In genomic region chr4:118745357-118745756, GRCh38 we compare ENCODE assay signal across 17 cellular contexts.
A peak's percentile ranks its signal among the peaks of the same experiment; 100 is the strongest.
DNase-seq lines count a peak whose midpoint lies in the region; ATAC-seq and TF ChIP-seq lines count a peak whose summit lies in the region.
"Had no signal": no experiment of that assay in that cellular context is flagged by ENCODE, and none has a peak within 500 bp of the region (broad histone marks: within the 10 kb centered on the region; RNA-seq: fewer than 3 reads in every experiment).

No MANE protein-coding gene starts in this region.

- no peak overlapping the region for H3K4me2 ChIP-seq in GM23248 (ENCODE audit: unreplicated experiment)
- H3K4me2 ChIP-seq in hepatocyte: no peak overlapping the region

- intact Hi-C loops in sciatic nerve (cut with DNase I): no loop called here

- H3K4me3 ChIP-seq in GM23248: no peak overlapping the region
- H3K4me3 ChIP-seq in adipocyte (ENCODE audit: low read length): no peak overlapping the region
- H3K4me3 ChIP-seq in hepatocyte: no peak overlapping the region
- H3K4me3 ChIP-seq in skeletal muscle tissue (ENCODE audit: low read length in 3 of 3): no peak overlapping the region
- H3K4me3 ChIP-seq: adrenal gland had no signal

- H3K9me3 ChIP-seq in GM23248 (ENCODE audit: low read depth) (no peaks in the 10 kb centered on the region), adipocyte (ENCODE audit: control insufficient read depth, low read length) (no peaks in the 10 kb centered on the region), hepatocyte (ENCODE audit: low read depth) (no peaks in the 10 kb centered on the region), skeletal muscle tissue (ENCODE audit: control insufficient read depth in 3 of 3, low read length in 3 of 3) (no peaks in the 10 kb centered on the region)
- H3K9me3 ChIP-seq: adrenal gland had no signal

- H4K20me1 ChIP-seq in GM23248 (ENCODE audit: insufficient read depth) (no peaks in the 10 kb centered on the region), hepatocyte (ENCODE audit: insufficient read depth, poor library complexity, severe bottlenecking) (no peaks in the 10 kb centered on the region)

- in situ Hi-C loops in GM23248 (cut with MboI): no loop called here

- no peak for DNase-seq in GM23248
- peak; percentile 36 for DNase-seq in adipocyte (ENCODE audit: low read depth)
- DNase-seq in hepatocyte (ENCODE audit: low spot score): no peak
- no peak for DNase-seq in activated gamma-delta T cell (lab: John Stamatoyannopoulos, UW)
- DNase-seq in NOMO-1 (lab: John Stamatoyannopoulos, UW; ENCODE audit: unreplicated experiment in 2 of 2): no peak
- no peak for DNase-seq in retina
- DNase-seq in sciatic nerve (ENCODE audit: low spot score): no peak
- DNase-seq: activated CD4-positive, alpha-beta T cell treated with anti-CD3 and anti-CD28 coated beads for 36 hours; adrenal gland; AML-193; DND-41; islet precursor cell; MV-4-11; naive thymus-derived CD8-positive, alpha-beta T cell; NCI-H1694 treated with DMSO at 0.1 percent for 48 hours; stimulated activated CD4-positive, alpha-beta T cell treated with anti-CD3 and anti-CD28 coated beads, Interleukin-15, amount 100 ng/mL, for 24 hours had no signal

- no peaks in the 10 kb centered on the region for H3K9me2 ChIP-seq in GM23248 (ENCODE audit: insufficient read depth)
- no peaks in the 10 kb centered on the region for H3K9me2 ChIP-seq in hepatocyte (replicated peaks; ENCODE audit: insufficient read depth)

- 74% methylated on average over 3 of the region's 3 CpGs for WGBS in GM23248 (ENCODE audit: low coverage in 1 of 2, low lambda C conversion rate in 2 of 2, missing lambda C conversion rate in 2 of 2), 2 experiments
- 89% methylated on average over 3 of the region's 3 CpGs for WGBS in hepatocyte (ENCODE audit: low lambda C conversion rate, missing lambda C conversion rate)

- ATAC-seq in sciatic nerve: no peak
- ATAC-seq: activated CD4-positive, alpha-beta T cell treated with anti-CD3 and anti-CD28 coated beads for 36 hours; naive thymus-derived CD8-positive, alpha-beta T cell had no signal

- no peak for TF ChIP-seq CTCF in hepatocyte (IDR thresholded peaks at IDR 0.05; ENCODE audit: poor library complexity)

- H3K79me2 ChIP-seq in GM23248 (ENCODE audit: insufficient read depth) (peaks cover 88% of the 10 kb centered on the region), hepatocyte (no peaks in the 10 kb centered on the region)

- H3K9ac ChIP-seq in GM23248 (no peak overlapping the region), adipocyte (ENCODE audit: low read length) (no peak overlapping the region), skeletal muscle tissue (ENCODE audit: low read depth in 1 of 3, low read length in 3 of 3) (no peak overlapping the region)

- H3K36me3 ChIP-seq in GM23248 (ENCODE audit: low read depth) (peaks cover 71% of the 10 kb centered on the region), adipocyte (ENCODE audit: control insufficient read depth, insufficient read depth, low read length, severe bottlenecking) (peaks cover 67% of the 10 kb centered on the region), hepatocyte (replicated peaks; ENCODE audit: insufficient read depth, low read depth) (no peaks in the 10 kb centered on the region), skeletal muscle tissue (ENCODE audit: control insufficient read depth in 3 of 3, insufficient read depth in 3 of 3, low read length in 3 of 3) (peaks cover 0 to 16% (median 6%) of the 10 kb centered on the region in 3 donors)

- H2AFZ ChIP-seq in GM23248 (no peak overlapping the region), hepatocyte (no peak overlapping the region)

- H3K4me1 ChIP-seq in GM23248 (ENCODE audit: insufficient read depth) (peaks cover 26% of the 10 kb centered on the region), adipocyte (ENCODE audit: control insufficient read depth, insufficient read depth, low read length) (peaks cover 16% of the 10 kb centered on the region), hepatocyte (ENCODE audit: insufficient read depth) (no peaks in the 10 kb centered on the region), skeletal muscle tissue (ENCODE audit: control insufficient read depth in 3 of 3, insufficient read depth in 3 of 3, low read length in 3 of 3) (peaks cover 17 to 24% (median 22%) of the 10 kb centered on the region in 3 donors)

- peaks cover 60% of the 10 kb centered on the region for H3F3A ChIP-seq in GM23248 (ENCODE audit: insufficient read depth)

- H3K27me3 ChIP-seq in GM23248 (replicated peaks; ENCODE audit: insufficient read depth): no peaks in the 10 kb centered on the region
- H3K27me3 ChIP-seq in adipocyte (replicated peaks; ENCODE audit: control insufficient read depth, insufficient read depth, low read length): no peaks in the 10 kb centered on the region
- H3K27me3 ChIP-seq in hepatocyte: no peaks in the 10 kb centered on the region
- no peaks in the 10 kb centered on the region for H3K27me3 ChIP-seq in skeletal muscle tissue (ENCODE audit: control insufficient read depth in 3 of 3, insufficient read depth in 3 of 3, low read length in 3 of 3)
- H3K27me3 ChIP-seq: adrenal gland had no signal

- peak overlapping the region; percentile 81 for H3K27ac ChIP-seq in GM23248
- peak overlapping the region; percentile 1 for H3K27ac ChIP-seq in hepatocyte
- H3K27ac ChIP-seq in skeletal muscle tissue (ENCODE audit: low read depth, low read length): peak overlapping the region; percentile 28

Comparison
In these comparisons a context has a peak if more than half of its experiments do, and no peak if none do; other contexts are left out.
1. H3K27ac ChIP-seq: peak in every context shown above with its lines; median percentile 81 in GM23248; 28 in skeletal muscle tissue; 1 in hepatocyte.